Comparison of ENCODE assay signal across 28 cellular contexts in the genomic region with DNA sequence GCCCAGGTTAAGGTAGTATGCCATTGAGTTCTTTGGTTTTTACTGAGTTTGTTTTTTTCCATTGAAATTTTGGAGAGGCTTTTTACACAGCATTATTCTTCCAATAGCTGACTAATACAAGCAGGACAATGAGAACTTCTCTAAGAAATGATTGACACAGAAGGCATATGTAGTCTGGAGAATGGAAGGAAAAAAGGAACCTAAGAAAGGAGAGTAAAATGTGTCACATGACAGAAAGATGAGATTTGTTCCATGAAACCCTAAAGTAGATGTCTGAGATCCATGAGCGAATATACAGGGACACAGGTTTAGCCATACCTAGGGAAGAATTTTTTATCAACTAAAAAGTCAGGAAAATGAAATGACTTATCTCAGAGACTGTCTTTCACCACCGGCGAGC.
"Had no signal": no experiment of that assay in that cellular context is flagged by ENCODE, and none has a peak within 500 bp of the region (broad histone marks: within the 10 kb centered on the region; RNA-seq: fewer than 3 reads in every experiment).

No MANE protein-coding gene starts in this region.

- H3K4me3 ChIP-seq: stomach, suprapubic skin, testis, thoracic aorta, thyroid gland, tibial artery, tibial nerve, transverse colon, upper lobe of left lung, upper lobe of right lung, uterus, vagina had no signal

- H3K27ac ChIP-seq: stomach, suprapubic skin, testis, thoracic aorta, thyroid gland, tibial artery, tibial nerve, transverse colon, upper lobe of left lung, upper lobe of right lung, uterus, vagina had no signal

- H3K4me3 Mint-ChIP-seq: stimulated activated effector memory CD8-positive, alpha-beta T cell treated with anti-CD3 and anti-CD28 coated beads, Interleukin-12 subunit alpha, Interleukin-12 subunit beta, amount 100 ng/mL, for 72 hours; stimulated activated memory B cell treated with anti-CD40 and anti-IgM and Interleukin-4, amounts not matched to agents 10 μg/mL and 1 μg/mL and 100 μg/mL, for 72 hours; stimulated activated naive B cell treated with anti-CD40 and anti-IgM and Interleukin-4, amounts not matched to agents 10 μg/mL and 1 μg/mL and 100 μg/mL, for 72 hours; stimulated activated naive CD8-positive, alpha-beta T cell treated with anti-CD3 and anti-CD28 coated beads, Interleukin-15, amount 100 ng/mL, for 72 hours; stimulated activated naive CD8-positive, alpha-beta T cell treated with anti-CD3 and anti-CD28 coated beads, Interleukin-15, Interleukin-2, amounts not matched to agents 100 ng/mL and 50 ng/mL, for 24 hours; type B pancreatic cell had no signal

- H3K9me3 Mint-ChIP-seq: stimulated activated effector memory CD8-positive, alpha-beta T cell treated with anti-CD3 and anti-CD28 coated beads, Interleukin-12 subunit alpha, Interleukin-12 subunit beta, amount 100 ng/mL, for 72 hours; type B pancreatic cell had no signal

- H3K36me3 ChIP-seq: stomach, suprapubic skin, thoracic aorta, thyroid gland, tibial artery, tibial nerve, transverse colon, upper lobe of left lung, upper lobe of right lung, uterus, vagina had no signal

- DNase-seq: stimulated activated CD4-positive, alpha-beta T cell treated with anti-CD3 and anti-CD28 coated beads, Interleukin-2, amount 100 ng/mL, for 48 hours; stimulated activated CD4-positive, alpha-beta T cell treated with anti-CD3 and anti-CD28 coated beads, Interleukin-4, amount 100 ng/mL, for 1 hour; stimulated activated CD4-positive, alpha-beta T cell treated with anti-CD3 and anti-CD28 coated beads, Interleukin-4, amount 100 ng/mL, for 24 hours; stimulated activated CD4-positive, alpha-beta T cell treated with anti-CD3 and anti-CD28 coated beads, Interleukin-4, amount 100 ng/mL, for 4 hours; stimulated activated CD8-positive, alpha-beta memory T cell treated with anti-CD3 and anti-CD28 coated beads, Interleukin-4, amount 100 ng/mL, for 48 hours; stimulated activated naive B cell treated with anti-CD40 and anti-IgM and Interleukin-4, amounts not matched to agents 10 μg/mL and 1 μg/mL and 100 μg/mL, for 72 hours; stimulated activated naive CD4-positive, alpha-beta T cell; stimulated activated naive CD4-positive, alpha-beta T cell treated with Interleukin-2 at 50 U/mL for 16 hours; stimulated activated naive CD8-positive, alpha-beta T cell treated with anti-CD3 and anti-CD28 coated beads, Interleukin-15, amount 100 ng/mL, for 72 hours; stimulated activated naive CD8-positive, alpha-beta T cell treated with anti-CD3 and anti-CD28 coated beads, Interleukin-15, Interleukin-2, amounts not matched to agents 100 U/mL and 50 U/mL, for 24 hours; stomach; substantia nigra; testis; thyroid gland; tibial artery; transverse colon; upper lobe of left lung; upper lobe of right lung; uterus had no signal

- H3K4me1 ChIP-seq: stomach, suprapubic skin, testis, tibial artery, tibial nerve, transverse colon, upper lobe of left lung, upper lobe of right lung, uterus, vagina had no signal

- ATAC-seq: stimulated activated effector memory CD8-positive, alpha-beta T cell treated with anti-CD3 and anti-CD28 coated beads, Interleukin-12 subunit alpha, Interleukin-12 subunit beta, amount 100 ng/mL, for 72 hours; stimulated activated memory B cell treated with anti-CD40 and anti-IgM and Interleukin-4, amounts not matched to agents 10 μg/mL and 1 μg/mL and 100 μg/mL, for 72 hours; stimulated activated naive B cell treated with anti-CD40 and anti-IgM and Interleukin-4, amounts not matched to agents 10 μg/mL and 1 μg/mL and 100 μg/mL, for 72 hours; stimulated activated naive CD8-positive, alpha-beta T cell treated with anti-CD3 and anti-CD28 coated beads, Interleukin-15, amount 100 ng/mL, for 72 hours; stimulated activated naive CD8-positive, alpha-beta T cell treated with anti-CD3 and anti-CD28 coated beads, Interleukin-15, Interleukin-2, amounts not matched to agents 100 U/mL and 50 U/mL, for 24 hours; upper lobe of right lung had no signal

- H3K36me3 Mint-ChIP-seq: stimulated activated effector memory CD8-positive, alpha-beta T cell treated with anti-CD3 and anti-CD28 coated beads, Interleukin-12 subunit alpha, Interleukin-12 subunit beta, amount 100 ng/mL, for 72 hours; type B pancreatic cell had no signal

- H3K27ac Mint-ChIP-seq: stimulated activated effector memory CD8-positive, alpha-beta T cell treated with anti-CD3 and anti-CD28 coated beads, Interleukin-12 subunit alpha, Interleukin-12 subunit beta, amount 100 ng/mL, for 72 hours; stimulated activated memory B cell treated with anti-CD40 and anti-IgM and Interleukin-4, amounts not matched to agents 10 μg/mL and 1 μg/mL and 100 μg/mL, for 72 hours; stimulated activated naive B cell treated with anti-CD40 and anti-IgM and Interleukin-4, amounts not matched to agents 10 μg/mL and 1 μg/mL and 100 μg/mL, for 72 hours; stimulated activated naive CD8-positive, alpha-beta T cell treated with anti-CD3 and anti-CD28 coated beads, Interleukin-15, amount 100 ng/mL, for 72 hours; stimulated activated naive CD8-positive, alpha-beta T cell treated with anti-CD3 and anti-CD28 coated beads, Interleukin-15, Interleukin-2, amounts not matched to agents 100 ng/mL and 50 ng/mL, for 24 hours; type B pancreatic cell had no signal

- H3K9me3 ChIP-seq: stomach, suprapubic skin, testis, thoracic aorta, thyroid gland, tibial artery, transverse colon, upper lobe of left lung, upper lobe of right lung, uterus, vagina had no signal

- H3K4me1 Mint-ChIP-seq: stimulated activated effector memory CD8-positive, alpha-beta T cell treated with anti-CD3 and anti-CD28 coated beads, Interleukin-12 subunit alpha, Interleukin-12 subunit beta, amount 100 ng/mL, for 72 hours; stimulated activated memory B cell treated with anti-CD40 and anti-IgM and Interleukin-4, amounts not matched to agents 10 μg/mL and 1 μg/mL and 100 μg/mL, for 72 hours; stimulated activated naive B cell treated with anti-CD40 and anti-IgM and Interleukin-4, amounts not matched to agents 10 μg/mL and 1 μg/mL and 100 μg/mL, for 72 hours; stimulated activated naive CD8-positive, alpha-beta T cell treated with anti-CD3 and anti-CD28 coated beads, Interleukin-15, amount 100 ng/mL, for 72 hours had no signal

- H3K27me3 ChIP-seq: suprapubic skin, testis, thyroid gland, tibial nerve, transverse colon, upper lobe of left lung, uterus, vagina had no signal

- H3K27me3 Mint-ChIP-seq: stimulated activated naive CD8-positive, alpha-beta T cell treated with anti-CD3 and anti-CD28 coated beads, Interleukin-15, amount 100 ng/mL, for 72 hours had no signal

- FAIRE-seq: urothelium cell line had no signal
